Comparison of ENCODE assay signal across 20 cellular contexts in the genomic region with DNA sequence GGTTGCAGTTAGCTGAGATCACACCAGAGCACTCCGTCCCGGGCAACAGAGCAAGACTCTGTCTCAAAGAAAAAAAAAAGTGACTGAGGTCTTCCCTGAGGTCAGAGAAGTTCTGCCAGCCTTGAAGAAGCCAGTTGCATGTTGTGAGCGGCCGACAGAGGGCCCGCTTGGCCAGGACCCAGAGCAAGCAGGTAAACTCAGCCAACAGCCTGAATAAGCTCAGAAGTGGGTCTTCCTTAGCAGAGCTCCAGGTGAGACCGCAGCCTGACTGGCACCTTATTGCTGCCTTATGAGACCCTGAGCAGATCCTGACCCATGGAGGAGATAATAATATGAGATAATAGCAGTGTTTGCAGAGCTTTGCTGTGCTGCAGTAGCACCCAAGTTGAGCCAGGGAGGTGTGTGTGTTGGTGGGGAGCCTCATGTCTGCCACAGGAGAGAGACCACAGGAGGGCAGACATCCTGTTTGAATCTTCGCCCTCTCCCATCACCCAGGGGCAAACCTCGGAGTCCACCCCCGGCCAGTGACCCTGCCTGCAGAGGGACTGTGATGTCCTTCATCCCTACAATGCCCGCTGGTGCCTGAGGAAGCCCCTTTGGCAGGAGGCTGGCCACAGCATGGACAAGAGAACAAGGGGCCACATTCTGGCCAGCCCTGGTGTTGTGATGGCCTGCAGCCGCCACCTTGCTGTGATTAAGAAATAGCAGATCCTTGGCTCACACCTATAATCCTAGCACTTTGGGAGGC. TPM values are rescaled to one million over a fixed set of nuclear protein-coding genes. Genes with fewer than 3 reads are reported as not detected.
DNase-seq lines count a peak whose midpoint lies in the region; ATAC-seq, FAIRE-seq and TF ChIP-seq lines count a peak whose summit lies in the region.
"Had no signal": no experiment of that assay in that cellular context is flagged by ENCODE, and none has a peak within 500 bp of the region (broad histone marks: within the 10 kb centered on the region; RNA-seq: fewer than 3 reads in every experiment).

No MANE protein-coding gene starts in this region.

- no peak overlapping the region for H3K27ac ChIP-seq in K562 (ENCODE audit: extremely low read depth, low read depth, low read length)
- no peak overlapping the region for H3K27ac ChIP-seq in mesenchymal stem cell (ENCODE audit: low read length, poor library complexity, severe bottlenecking)
- no peak overlapping the region for H3K27ac ChIP-seq in tibial nerve
- H3K27ac ChIP-seq: BLaER1 treated with 17β-estradiol and CSF1 and Interleukin-3, amounts not matched to agents 10 nM and 100 nM; KMS-11; prostate gland had no signal

- DNase-seq in ELF-1 (ENCODE audit: low read depth, low spot score) (peak; percentile 61), HuH-7.5 (ENCODE audit: low spot score) (peak; percentile 14), K562 (ENCODE audit: extremely low read depth in 1 of 4, low spot score in 3 of 4) (peak in 1 of 4 experiments; percentile 40), mesenchymal stem cell (no peak), tibial nerve (ENCODE audit: low spot score in 2 of 2) (no peak), dedifferentiated amniotic fluid mesenchymal stem cell (ENCODE audit: extremely low spot score) (no peak)
- no peak for DNase-seq in stimulated activated CD4-positive, alpha-beta T cell treated with anti-CD3 and anti-CD28 coated beads, Interleukin-12 subunit alpha, Interleukin-12 subunit beta, amount 100 ng/mL, for 4 hours
- DNase-seq: activated CD4-positive, alpha-beta memory T cell treated with anti-CD3 and anti-CD28 coated beads for 36 hours; activated naive CD4-positive, alpha-beta T cell treated with anti-CD3 and anti-CD28 coated beads, Interleukin-2, amount 10 ng/mL, durations not matched to agents 7 days and 5 days; central memory CD4-positive, alpha-beta T cell; GDM1; NCI-H2081 treated with DMSO at 0.1 percent for 48 hours; stimulated activated CD4-positive, alpha-beta T cell treated with anti-CD3 and anti-CD28 coated beads, Interleukin-4, amount 100 ng/mL, for 24 hours; stimulated activated naive CD4-positive, alpha-beta T cell had no signal

- H3K4me2 ChIP-seq in K562 (ENCODE audit: insufficient read depth, low read length) = no peak overlapping the region
- H3K4me2 ChIP-seq in mesenchymal stem cell (ENCODE audit: low read length, poor library complexity, severe bottlenecking) = no peak overlapping the region
- H3K4me2 ChIP-seq: BLaER1 treated with 17β-estradiol and CSF1 and Interleukin-3, amounts not matched to agents 10 nM and 100 nM; KMS-11 had no signal

- peaks cover 0 to 29% of the 10 kb centered on the region in 2 experiments; a peak in 3 of 5 replicates for H3K27me3 ChIP-seq in K562 (ENCODE audit: control insufficient read depth in 2 of 2, insufficient read depth in 2 of 2, low read length in 2 of 2)
- H3K27me3 ChIP-seq in mesenchymal stem cell (ENCODE audit: control insufficient read depth in 1 of 2, insufficient read depth in 1 of 2, low read length in 2 of 2) = peaks cover 10 to 23% of the 10 kb centered on the region in 2 experiments
- peaks cover 0 to 8% of the 10 kb centered on the region in 2 donors for H3K27me3 ChIP-seq in tibial nerve

- in situ Hi-C loops in K562 (cut with MboI) = no loop called here

- no TSS peak for BruUV-seq in K562 (replicated peaks; lab: Mats Ljungman, UMichigan)

- H3K23ac ChIP-seq in mesenchymal stem cell (ENCODE audit: low read length in 2 of 2) = no peak overlapping the region

- peak; percentile 9 to 53; a peak in 2 of 4 replicates for TF ChIP-seq RAD21 in K562 (CRISPR knock-in tag; conservative IDR thresholded peaks at IDR 0.05 in 1 of 2, IDR thresholded peaks at IDR 0.05 in 1 of 2)

- H4K8ac ChIP-seq in mesenchymal stem cell (ENCODE audit: low read length) = no peak overlapping the region

- H2AFZ ChIP-seq in K562 (ENCODE audit: low read depth, low read length) (no peak overlapping the region), mesenchymal stem cell (ENCODE audit: low read depth, low read length) (no peak overlapping the region)

- H2BK120ac ChIP-seq in mesenchymal stem cell (ENCODE audit: low read depth, low read length) = no peak overlapping the region

- no peak overlapping the region for H2BK15ac ChIP-seq in mesenchymal stem cell (ENCODE audit: low read depth, poor library complexity, severe bottlenecking)

- H2BK12ac ChIP-seq in mesenchymal stem cell (ENCODE audit: low read length in 2 of 2) = no peak overlapping the region

- H3K9me3 ChIP-seq in K562 (replicated peaks; ENCODE audit: control insufficient read depth, insufficient read depth, low read depth, low read length) (no peaks in the 10 kb centered on the region), mesenchymal stem cell (ENCODE audit: control insufficient read depth, low read length) (no peaks in the 10 kb centered on the region), tibial nerve (no peaks in the 10 kb centered on the region)
- H3K9me3 ChIP-seq: prostate gland had no signal

- no peaks in the 10 kb centered on the region for H3K79me1 ChIP-seq in mesenchymal stem cell (replicated peaks; ENCODE audit: low read length, poor library complexity, severe bottlenecking)

- H3K4me3 ChIP-seq in K562 (no peak overlapping the region), mesenchymal stem cell (ENCODE audit: insufficient read depth in 1 of 2, low read depth in 1 of 2, low read length in 2 of 2) (no peak overlapping the region), tibial nerve (no peak overlapping the region)
- H3K4me3 ChIP-seq: BLaER1 treated with 17β-estradiol and CSF1 and Interleukin-3, amounts not matched to agents 10 nM and 100 nM; prostate gland had no signal

- H3K9ac ChIP-seq in K562 (ENCODE audit: insufficient read depth in 1 of 2, low read depth in 2 of 2, low read length in 2 of 2) (no peak overlapping the region), mesenchymal stem cell (ENCODE audit: low read length) (no peak overlapping the region)
- H3K9ac ChIP-seq: BLaER1 treated with 17β-estradiol and CSF1 and Interleukin-3, amounts not matched to agents 10 nM and 100 nM; KMS-11 had no signal

- ATAC-seq in K562 (peak; percentile 55; the same call in 2 of the 3 replicates), GM19455 (IDR thresholded peaks at IDR 0.05; ENCODE audit: unreplicated experiment) (no peak)

- WGBS in K562 (ENCODE audit: insufficient coverage, low coverage, missing lambda C conversion rate) = under 1% methylated on average over 8 of the region's 11 CpGs
- WGBS in mesenchymal stem cell = 82% methylated on average over 11 of the region's 11 CpGs
- 66 to 78% methylated on average over 10 to 11 of the region's 11 CpGs for WGBS in tibial nerve, 2 donors

- no peak overlapping the region for H3K4ac ChIP-seq in mesenchymal stem cell (ENCODE audit: low read depth in 1 of 2, low read length in 2 of 2)

- no peaks in the 10 kb centered on the region for H3K36me3 ChIP-seq in K562 (ENCODE audit: control insufficient read depth, insufficient read depth, low read length)
- H3K36me3 ChIP-seq in mesenchymal stem cell (ENCODE audit: control insufficient read depth in 1 of 2, insufficient read depth in 2 of 2, low read depth in 1 of 2, low read length in 2 of 2) = no peaks in the 10 kb centered on the region
- no peaks in the 10 kb centered on the region for H3K36me3 ChIP-seq in tibial nerve
- H3K36me3 ChIP-seq: BLaER1 treated with 17β-estradiol and CSF1 and Interleukin-3, amounts not matched to agents 10 nM and 100 nM; prostate gland had no signal

- TF ChIP-seq POLR2A in K562 (conservative IDR thresholded peaks at IDR 0.05) = no peak
- no peak for TF ChIP-seq POLR2A in tibial nerve (IDR thresholded peaks at IDR 0.05)

- H3K79me2 ChIP-seq in K562 (ENCODE audit: control insufficient read depth, insufficient read depth, low read length) = no peaks in the 10 kb centered on the region

- no peak overlapping the region for H2BK5ac ChIP-seq in mesenchymal stem cell (ENCODE audit: low read depth, low read length, poor library complexity, severe bottlenecking)

- H3K9me1 ChIP-seq in K562 (ENCODE audit: control insufficient read depth, insufficient read depth, low read length) = no peaks in the 10 kb centered on the region

- TF ChIP-seq EP300 in K562 (IDR thresholded peaks at IDR 0.05; ENCODE audit: low read length) = no peak
- no peak for TF ChIP-seq EP300 in tibial nerve (IDR thresholded peaks at IDR 0.05)

- POLR2A ChIA-PET in K562 (lab: Yijun Ruan, JAX) = interaction anchor here (0.6 to 0.7 kb wide), 2 partner anchors 10 to 190 kb away, joined by 3 read pairs; no protein-coding TSS in a partner anchor

- peak; percentile 40 to 59 (median 55) for TF ChIP-seq CTCF in K562 (IDR thresholded peaks at IDR 0.05 in 2 of 3, conservative IDR thresholded peaks at IDR 0.05 in 1 of 3; ENCODE audit: insufficient read depth in 2 of 3, low read depth in 1 of 3, low read length in 3 of 3)
- TF ChIP-seq CTCF in tibial nerve (IDR thresholded peaks at IDR 0.05) = no peak

- CTCF ChIA-PET in K562 (lab: Yijun Ruan, JAX; ENCODE audit: low intra/inter-chr PET ratio) = no interaction called here

- peak overlapping the region; percentile 21 for H2AK5ac ChIP-seq in mesenchymal stem cell (ENCODE audit: low read length, severe bottlenecking)

- intact Hi-C loops in K562 (cut with micrococcal nuclease) = no loop called here

- H4K91ac ChIP-seq in mesenchymal stem cell (ENCODE audit: low read length) = no peak overlapping the region

- H4K20me1 ChIP-seq in K562 (replicated peaks; ENCODE audit: control insufficient read depth, insufficient read depth, low read length) = peaks cover 5% of the 10 kb centered on the region; the same call in 1 of the 2 replicates

- FAIRE-seq in K562 (lab: Jason Lieb, UNC) = no peak

- no peak overlapping the region for H3K18ac ChIP-seq in mesenchymal stem cell (ENCODE audit: low read depth in 1 of 2, low read length in 2 of 2)

- H3K14ac ChIP-seq in mesenchymal stem cell (ENCODE audit: low read length in 2 of 2) = no peak overlapping the region

- H3K4me1 ChIP-seq in K562 (replicated peaks in 1 of 2; ENCODE audit: control insufficient read depth in 2 of 2, insufficient read depth in 2 of 2, low read length in 2 of 2) (peaks cover 5 to 6% of the 10 kb centered on the region in 2 experiments; a peak in 4 of 5 replicates), mesenchymal stem cell (ENCODE audit: control insufficient read depth, insufficient read depth, low read depth, low read length) (peaks cover 34% of the 10 kb centered on the region), tibial nerve (peaks cover 0 to 8% (median 0%) of the 10 kb centered on the region in 4 donors)
- H3K4me1 ChIP-seq: prostate gland had no signal

RNA-seq across cellular contexts. Expression of gene BARX1, which starts 10.8 kb away (rescaled TPM):
- not detected in 2 replicates for total RNA-seq in K562 (2011; cell fraction: chromatin; rRNA removed; ENCODE audit: low replicate concordance)
- not detected in 2 replicates for total RNA-seq in K562 (2011; cell fraction: nucleolus; rRNA removed)
- total RNA-seq in K562 (2011; cell fraction: nucleoplasm; rRNA removed) = not detected in 2 replicates
- total RNA-seq in K562 (2014; rRNA removed) (0.14 TPM in 1 of 2 replicates, not detected in the other), K562 (2014; rRNA removed; fragmentation: Illumina TruSeq; extraction: Trizol) (not detected in 2 replicates), K562 (2015; rRNA removed; fragmentation: Illumina TruSeq; extraction: Trizol) (not detected in 2 replicates), K562 (2021) (0.11 TPM in 1 of 2 replicates, not detected in the other), tibial nerve (not detected)
- polyA plus RNA-seq in K562 (2011; rRNA removed) (not detected in 2 replicates), K562 (2014; fragmentation: Illumina TruSeq; extraction: Trizol) (not detected in 2 replicates), K562 (2014; fragmentation: Nextera tagmentation; extraction: Ambion mirVana) (not detected), K562 (2014; rRNA removed) (0.08 TPM in 1 of 2 replicates, not detected in the other)
- not detected in 2 replicates for polyA plus RNA-seq in K562 (2011; cell fraction: cytosol; rRNA removed)
- not detected in 2 replicates for polyA plus RNA-seq in K562 (2011; cell fraction: nucleus; rRNA removed)
- polyA plus RNA-seq in K562 (2012) = 0.37 TPM in 1 of 2 replicates, not detected in the other
- not detected in 2 replicates for polyA minus RNA-seq in K562 (2011; rRNA and poly(A)+ RNA removed)
- polyA minus RNA-seq in K562 (2011; cell fraction: cytosol; rRNA and poly(A)+ RNA removed) = not detected in 2 replicates
- polyA minus RNA-seq in K562 (2011; cell fraction: nucleus; rRNA and poly(A)+ RNA removed) = not detected in 2 replicates
- polyA plus RNA-seq in mesenchymal stem cell (2013, experiment 1 of 2) = 2.0 TPM
- 2.2 TPM for polyA plus RNA-seq in mesenchymal stem cell (2013, experiment 2 of 2)
- total RNA-seq: mononuclear cell; T-helper 2 cell treated with Interferon-gamma antibody and Interleukin-4, amounts not matched to agents 100 ng/mL and 5 ng/mL, for 36 hours had no signal

Comparison
In these comparisons a context has a peak if more than half of its experiments do, and no peak if none do; other contexts are left out.
1. DNase-seq: peak in ELF-1 (single experiment) and HuH-7.5 (single experiment); none in mesenchymal stem cell (single experiment), stimulated activated CD4-positive, alpha-beta T cell treated with anti-CD3 and anti-CD28 coated beads, Interleukin-12 subunit alpha, Interleukin-12 subunit beta, amount 100 ng/mL, for 4 hours (single experiment), tibial nerve (0 of 2) and dedifferentiated amniotic fluid mesenchymal stem cell (single experiment).
2. CTCF ChIP-seq: peak in K562 (3 of 3); none in tibial nerve (0 of 5).